Comparison of ENCODE assay signal across 13 cellular contexts in the genomic region with DNA sequence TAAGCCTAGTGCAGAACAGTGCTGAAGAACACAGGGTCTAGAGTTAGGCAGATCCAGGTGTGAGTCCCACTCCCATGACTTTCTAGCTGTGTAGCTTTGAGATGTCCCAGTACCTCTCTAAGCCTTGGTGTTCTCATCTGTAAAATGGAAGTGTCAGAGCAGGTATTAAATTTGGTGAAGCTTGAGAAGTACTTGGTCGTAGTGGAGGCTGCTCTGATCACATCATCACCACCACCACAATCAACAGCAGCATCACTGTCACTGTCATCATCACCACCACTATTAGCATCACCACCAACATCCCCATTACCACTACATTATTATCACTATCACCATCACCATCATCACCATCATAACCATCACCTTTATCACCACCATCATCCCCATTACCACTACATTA.
DNase-seq lines count a peak whose midpoint lies in the region; ATAC-seq, FAIRE-seq and TF ChIP-seq lines count a peak whose summit lies in the region.
"Had no signal": no experiment of that assay in that cellular context is flagged by ENCODE, and none has a peak within 500 bp of the region (broad histone marks: within the 10 kb centered on the region; RNA-seq: fewer than 3 reads in every experiment).

No MANE protein-coding gene starts in this region.

- no peak overlapping the region for H2BK20ac ChIP-seq in H1 (ENCODE audit: low read length)

- TF ChIP-seq CTCF in H1 (IDR thresholded peaks at IDR 0.05; ENCODE audit: control extremely low read depth in 1 of 3, insufficient read depth in 1 of 3, low read depth in 1 of 3, low read length in 3 of 3) (no peak), neutrophil (IDR thresholded peaks at IDR 0.05) (no peak)

- no peak overlapping the region for H2AK5ac ChIP-seq in H1 (ENCODE audit: low read depth, low read length)

- H3K4me3 ChIP-seq in H1 (ENCODE audit: extremely low read depth in 1 of 4, insufficient read depth in 2 of 4, low read depth in 3 of 4, low read length in 4 of 4) (no peak overlapping the region), neutrophil (ENCODE audit: low read depth in 1 of 2, low read length in 1 of 2) (no peak overlapping the region)
- H3K4me3 ChIP-seq: HAP-1 had no signal

- H3K4ac ChIP-seq in H1 (replicated peaks; ENCODE audit: insufficient read length, low read depth, low read length): no peak overlapping the region

- H2BK5ac ChIP-seq in H1 (ENCODE audit: low read depth, low read length): no peak overlapping the region

- H4K5ac ChIP-seq in H1 (ENCODE audit: insufficient read length, low read depth, low read length): no peak overlapping the region

- no peak for FAIRE-seq in H1 (lab: Jason Lieb, UNC)

- H3K79me2 ChIP-seq in H1 (ENCODE audit: control insufficient read depth in 1 of 2, insufficient read depth in 2 of 2, low read length in 2 of 2): peaks cover 0 to 53% of the 10 kb centered on the region in 2 experiments; a peak in 3 of 4 replicates

- no peaks in the 10 kb centered on the region for H3K9me3 ChIP-seq in H1 (ENCODE audit: insufficient read depth in 2 of 2, low read depth in 1 of 2, low read length in 1 of 2)
- H3K9me3 ChIP-seq in neutrophil: no peaks in the 10 kb centered on the region
- H3K9me3 ChIP-seq: BE2C, HAP-1 had no signal

- H4K8ac ChIP-seq in H1 (ENCODE audit: extremely low read depth, insufficient read depth, low read length): no peak overlapping the region

- no peak overlapping the region for H3K27ac Mint-ChIP-seq in stimulated activated naive CD8-positive, alpha-beta T cell treated with anti-CD3 and anti-CD28 coated beads, Interleukin-15, amount 100 ng/mL, for 72 hours
- H3K27ac Mint-ChIP-seq: CD4-positive, CD25-positive, alpha-beta regulatory T cell had no signal

- no peaks in the 10 kb centered on the region for H3K27me3 Mint-ChIP-seq in stimulated activated naive CD8-positive, alpha-beta T cell treated with anti-CD3 and anti-CD28 coated beads, Interleukin-15, amount 100 ng/mL, for 72 hours
- H3K27me3 Mint-ChIP-seq: CD4-positive, CD25-positive, alpha-beta regulatory T cell had no signal

- H3K18ac ChIP-seq in H1 (ENCODE audit: extremely low read depth, low read length): no peak overlapping the region

- no peak for TF ChIP-seq EP300 in H1 (IDR thresholded peaks at IDR 0.05; ENCODE audit: borderline replicate concordance in 1 of 2, low read depth in 2 of 2, low read length in 2 of 2)

- H2BK120ac ChIP-seq in H1 (replicated peaks; ENCODE audit: low read depth, low read length): no peak overlapping the region

- H3K79me1 ChIP-seq in H1 (ENCODE audit: low read depth, low read length): peaks cover 27% of the 10 kb centered on the region

- TF ChIP-seq RAD21 in H1 (IDR thresholded peaks at IDR 0.05 in 1 of 2, conservative IDR thresholded peaks at IDR 0.05 in 1 of 2; ENCODE audit: low read depth in 2 of 2, low read length in 2 of 2): no peak

- WGBS in H1 (ENCODE audit: extremely low coverage in 1 of 2, insufficient coverage in 1 of 2, insufficient read length in 1 of 2, insufficient replicate concordance in 2 of 2, low coverage in 1 of 2, low lambda C conversion rate in 2 of 2, missing lambda C conversion rate in 1 of 2), 2 experiments: 83% methylated on average over 1 of the region's 1 CpG; no CpG with 5 or more reads in 1 of the 2 experiments

- no peak overlapping the region for H3K9ac ChIP-seq in H1 (replicated peaks in 1 of 4; ENCODE audit: extremely low read depth in 1 of 4, low read depth in 3 of 4, low read length in 3 of 4)

- H3K56ac ChIP-seq in H1 (replicated peaks; ENCODE audit: insufficient read length, low read depth, low read length): peak overlapping the region; percentile 98

- H2BK12ac ChIP-seq in H1 (ENCODE audit: low read depth, low read length): no peak overlapping the region

- ATAC-seq in stimulated activated naive CD8-positive, alpha-beta T cell treated with anti-CD3 and anti-CD28 coated beads, Interleukin-15, amount 100 ng/mL, for 72 hours: peak; percentile 52
- no peak for ATAC-seq in stimulated activated naive CD8-positive, alpha-beta T cell treated with anti-CD3 and anti-CD28 coated beads, Interleukin-15, Interleukin-2, amounts not matched to agents 100 U/mL and 50 U/mL, for 24 hours

- peaks cover 13% of the 10 kb centered on the region; the same call in 1 of the 2 replicates for H3K23me2 ChIP-seq in H1 (ENCODE audit: low read depth, low read length)

- H3K4me2 ChIP-seq in H1 (ENCODE audit: insufficient read depth in 1 of 2, low read depth in 2 of 2, low read length in 2 of 2): no peak overlapping the region

- no peak overlapping the region for H2AFZ ChIP-seq in H1 (ENCODE audit: low read length)

- TF ChIP-seq POLR2A in H1 (IDR thresholded peaks at IDR 0.05; ENCODE audit: control extremely low read depth in 1 of 2, low read depth in 2 of 2, low read length in 2 of 2): no peak

- H2BK15ac ChIP-seq in H1 (ENCODE audit: low read length): no peak overlapping the region

- H3K4me1 ChIP-seq in H1 (replicated peaks in 1 of 4; ENCODE audit: control insufficient read depth in 3 of 4, insufficient read depth in 4 of 4, low read length in 3 of 4): no peaks in the 10 kb centered on the region; a peak in 1 of 7 replicates
- no peaks in the 10 kb centered on the region for H3K4me1 ChIP-seq in neutrophil (ENCODE audit: control insufficient read depth in 1 of 2, insufficient read depth in 1 of 2, low read depth in 1 of 2, low read length in 1 of 2)
- H3K4me1 ChIP-seq: BE2C, HAP-1 had no signal

- no peak overlapping the region for H3K14ac ChIP-seq in H1 (ENCODE audit: insufficient read length)

- H3K9me3 Mint-ChIP-seq in stimulated activated naive CD8-positive, alpha-beta T cell treated with anti-CD3 and anti-CD28 coated beads, Interleukin-15, amount 100 ng/mL, for 72 hours: no peaks in the 10 kb centered on the region
- H3K9me3 Mint-ChIP-seq: CD4-positive, CD25-positive, alpha-beta regulatory T cell had no signal

- CTCF ChIA-PET in H1 (lab: Charles Lee; ENCODE audit: partially characterized antibody): interaction anchor here (1.2 kb wide), 1 partner anchor 15 kb away, joined by 3 read pairs; no protein-coding TSS in a partner anchor

- no peak overlapping the region for H4K91ac ChIP-seq in H1 (replicated peaks; ENCODE audit: insufficient read length, low read length)

- H3K4me3 Mint-ChIP-seq in stimulated activated naive CD8-positive, alpha-beta T cell treated with anti-CD3 and anti-CD28 coated beads, Interleukin-15, amount 100 ng/mL, for 72 hours: no peak overlapping the region
- H3K4me3 Mint-ChIP-seq: CD4-positive, CD25-positive, alpha-beta regulatory T cell had no signal

- no peaks in the 10 kb centered on the region for H3K4me1 Mint-ChIP-seq in stimulated activated naive CD8-positive, alpha-beta T cell treated with anti-CD3 and anti-CD28 coated beads, Interleukin-15, amount 100 ng/mL, for 72 hours

- peaks cover 8 to 21% of the 10 kb centered on the region in 2 experiments for H4K20me1 ChIP-seq in H1 (replicated peaks in 1 of 2; ENCODE audit: control insufficient read depth in 1 of 2, insufficient read depth in 2 of 2, low read length in 2 of 2)

- no peak for DNase-seq in stimulated activated naive CD8-positive, alpha-beta T cell treated with anti-CD3 and anti-CD28 coated beads, Interleukin-15, amount 100 ng/mL, for 72 hours
- no peak for DNase-seq in stimulated activated naive CD8-positive, alpha-beta T cell treated with anti-CD3 and anti-CD28 coated beads, Interleukin-15, Interleukin-2, amounts not matched to agents 100 U/mL and 50 U/mL, for 24 hours
- DNase-seq in H1 (ENCODE audit: low read depth in 1 of 2, low spot score in 2 of 2): no peak
- DNase-seq in stimulated activated CD4-positive, alpha-beta T cell treated with anti-CD3 and anti-CD28 coated beads, Interleukin-2, amount 100 ng/mL, for 24 hours: no peak
- no peak for DNase-seq in DMS53 treated with DMSO at 0.1 percent for 48 hours (lab: John Stamatoyannopoulos, UW; ENCODE audit: unreplicated experiment)
- DNase-seq: BE2C; C1 segment of cervical spinal cord; CD4-positive, CD25-positive, alpha-beta regulatory T cell; DMS153; DMS79 treated with DMSO at 0.1 percent for 48 hours; GF-D8 had no signal

- H3K36me3 ChIP-seq in H1 (ENCODE audit: control insufficient read depth in 2 of 4, insufficient read depth in 4 of 4, low read length in 3 of 4) (no peaks in the 10 kb centered on the region; a peak in 1 of 8 replicates), neutrophil (no peaks in the 10 kb centered on the region)
- H3K36me3 ChIP-seq: BE2C, HAP-1 had no signal

- POLR2A ChIA-PET in H1 (lab: Charles Lee; ENCODE audit: partially characterized antibody): no interaction called here

- H3K27ac ChIP-seq in H1 (ENCODE audit: low read depth, low read length): no peak overlapping the region
- H3K27ac ChIP-seq in neutrophil: peak overlapping the region; percentile 25

- H3K27me3 ChIP-seq in H1 (replicated peaks in 1 of 4; ENCODE audit: control insufficient read depth in 3 of 4, extremely low read depth in 1 of 4, insufficient read depth in 3 of 4, low read length in 3 of 4) (no peaks in the 10 kb centered on the region), neutrophil (no peaks in the 10 kb centered on the region)
- H3K27me3 ChIP-seq: BE2C had no signal

- no peak overlapping the region for H3K23ac ChIP-seq in H1 (ENCODE audit: insufficient read length)

TF ChIP-seq in H1, 55 proteins besides CTCF, POLR2A, EP300 and RAD21 (continues in another document):
- TF ChIP-seq TCF12 (IDR thresholded peaks at IDR 0.05; ENCODE audit: low read depth, low read length) (no peak), NRF1 (IDR thresholded peaks at IDR 0.05; ENCODE audit: low read depth, low read length) (no peak), GABPA (IDR thresholded peaks at IDR 0.05; ENCODE audit: borderline replicate concordance, insufficient read depth, low read length) (no peak), CHD1 (IDR thresholded peaks at IDR 0.05; ENCODE audit: low read depth, low read length) (no peak), BRCA1 (IDR thresholded peaks at IDR 0.05; ENCODE audit: low read depth, low read length) (no peak), SP4 (IDR thresholded peaks at IDR 0.05; ENCODE audit: low read length) (no peak)
- TF ChIP-seq, protein P1, sequence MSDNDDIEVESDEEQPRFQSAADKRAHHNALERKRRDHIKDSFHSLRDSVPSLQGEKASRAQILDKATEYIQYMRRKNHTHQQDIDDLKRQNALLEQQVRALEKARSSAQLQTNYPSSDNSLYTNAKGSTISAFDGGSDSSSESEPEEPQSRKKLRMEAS (IDR thresholded peaks at IDR 0.05): no peak
